In the genomic region with DNA sequence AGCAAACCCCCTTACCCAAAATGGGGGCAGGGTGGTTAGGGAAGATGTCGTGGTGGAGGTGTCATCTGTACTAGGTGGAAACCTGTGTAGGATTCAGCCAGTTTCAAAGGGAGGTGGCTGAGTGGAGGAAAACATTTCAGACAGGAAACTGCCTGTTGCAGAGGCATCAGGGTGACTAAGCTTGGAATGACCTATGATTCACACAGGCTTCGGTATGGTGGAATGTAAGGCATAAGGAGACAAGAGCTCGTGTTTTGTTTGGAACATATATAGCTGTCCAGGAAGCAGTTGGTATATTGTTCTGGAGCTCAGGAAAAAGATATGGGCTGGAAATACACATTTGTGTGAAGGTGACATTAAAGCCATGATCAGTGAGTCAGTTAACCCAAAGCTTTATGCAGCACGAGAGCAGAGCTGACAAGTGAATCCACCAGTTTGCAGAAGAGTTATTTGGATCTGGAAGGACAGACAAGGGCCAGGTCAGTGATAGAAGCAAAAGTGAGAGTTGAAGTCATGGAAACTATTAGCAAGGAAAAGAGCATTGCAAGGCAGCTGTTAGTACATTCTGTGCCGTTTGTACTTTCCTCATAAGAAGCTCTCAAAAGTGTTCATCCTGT, we compare ENCODE assay signal across 10 cellular contexts. TPM values are rescaled to one million over a fixed set of nuclear protein-coding genes. Genes with fewer than 3 reads are reported as not detected.
DNase-seq lines count a peak whose midpoint lies in the region; FAIRE-seq and TF ChIP-seq lines count a peak whose summit lies in the region.
"Had no signal": no experiment of that assay in that cellular context is flagged by ENCODE, and none has a peak within 500 bp of the region (broad histone marks: within the 10 kb centered on the region; RNA-seq: fewer than 3 reads in every experiment).

No MANE protein-coding gene starts in this region.

- H3K27me3 ChIP-seq in adipocyte (replicated peaks; ENCODE audit: control insufficient read depth, insufficient read depth, low read length) (no peaks in the 10 kb centered on the region), testis (no peaks in the 10 kb centered on the region)

- TF ChIP-seq CTCF in testis (IDR thresholded peaks at IDR 0.05), result no peak

- no peak for TF ChIP-seq POLR2A in testis (IDR thresholded peaks at IDR 0.05)

- no peak for FAIRE-seq in urothelium cell line (lab: Jason Lieb, UNC)

- H3K9me3 ChIP-seq in adipocyte (ENCODE audit: control insufficient read depth, low read length) (no peaks in the 10 kb centered on the region), testis (no peaks in the 10 kb centered on the region)

- peak overlapping the region; percentile 76 for H3K9ac ChIP-seq in adipocyte (ENCODE audit: low read length)

- peak overlapping the region; percentile 38 for H3K4me3 ChIP-seq in adipocyte (ENCODE audit: low read length)
- no peak overlapping the region for H3K4me3 ChIP-seq in testis

- intact Hi-C loops in testis (cut with DNase I; ENCODE audit: low total_unique reads), result no loop called here

- DNase-seq in stimulated activated CD4-positive, alpha-beta T cell treated with anti-CD3 and anti-CD28 coated beads, Interleukin-15, amount 100 ng/mL, for 24 hours, result peak; percentile 36
- no peak for DNase-seq in stimulated activated CD4-positive, alpha-beta T cell treated with anti-CD3 and anti-CD28 coated beads, Interleukin-4, amount 100 ng/mL, for 1 hour
- DNase-seq in adipocyte (ENCODE audit: low read depth), result peak; percentile 92
- DNase-seq in kidney tubule cell (ENCODE audit: low spot score), result peak; percentile 95
- DNase-seq in urothelium cell line (ENCODE audit: low spot score), result peak; percentile 88
- DNase-seq in Kasumi-1 (lab: John Stamatoyannopoulos, UW), result no peak
- no peak for DNase-seq in OCI-M1 (lab: John Stamatoyannopoulos, UW)
- no peak for DNase-seq in testis
- DNase-seq: endodermal cell, SIG-M5 had no signal

- 66 to 80% methylated on average over 5 of the region's 5 CpGs for WGBS in testis, 2 donors

- H3K36me3 ChIP-seq in adipocyte (ENCODE audit: control insufficient read depth, insufficient read depth, low read length, severe bottlenecking) (peaks cover 83% of the 10 kb centered on the region), testis (ENCODE audit: low read depth, missing control alignments) (no peaks in the 10 kb centered on the region)

- no peak overlapping the region for H3K27ac ChIP-seq in testis

- H3K4me1 ChIP-seq in adipocyte (ENCODE audit: control insufficient read depth, insufficient read depth, low read length), result peaks cover 57% of the 10 kb centered on the region
- H3K4me1 ChIP-seq in testis, result no peaks in the 10 kb centered on the region

RNA-seq across cellular contexts. Expression of a gene that starts 12.2 kb away (rescaled TPM):
- 1 to 10 TPM; 7.1 to 7.7 TPM for total RNA-seq in testis
- polyA plus RNA-seq in testis (ENCODE audit: insufficient read depth, low read depth, low replicate concordance), result 4.0 TPM

RNA-seq across cellular contexts. Expression of a gene that starts 34.0 kb away (rescaled TPM):
- 10 to 100 TPM in 1 of 2 donors, 1 to 10 TPM in 1; 8.7 to 19.2 TPM for total RNA-seq in testis
- polyA plus RNA-seq in testis (ENCODE audit: insufficient read depth, low read depth, low replicate concordance), result 8.2 TPM

RNA-seq across cellular contexts. Expression of a gene that starts 55.6 kb away (rescaled TPM):
- total RNA-seq in testis, result 1 to 10 TPM; 5.0 to 5.2 TPM
- polyA plus RNA-seq in testis (ENCODE audit: insufficient read depth, low read depth, low replicate concordance), result 2.6 TPM

Comparison
In these comparisons a context has a peak if more than half of its experiments do, and no peak if none do; other contexts are left out.
1. DNase-seq: peak in stimulated activated CD4-positive, alpha-beta T cell treated with anti-CD3 and anti-CD28 coated beads, Interleukin-15, amount 100 ng/mL, for 24 hours (single experiment), adipocyte (single experiment), kidney tubule cell (single experiment) and urothelium cell line (single experiment); none in stimulated activated CD4-positive, alpha-beta T cell treated with anti-CD3 and anti-CD28 coated beads, Interleukin-4, amount 100 ng/mL, for 1 hour (single experiment), Kasumi-1 (0 of 2), OCI-M1 (single experiment) and testis (single experiment).